ENCODE assay signal across 8 cellular contexts in genomic region chr9:136481558-136481957, GRCh38. TPM values are rescaled to one million over a fixed set of nuclear protein-coding genes. Genes with fewer than 3 reads are reported as not detected.
A peak's percentile ranks its signal among the peaks of the same experiment; 100 is the strongest.
DNase-seq lines count a peak whose midpoint lies in the region; ATAC-seq and TF ChIP-seq lines count a peak whose summit lies in the region.

No MANE protein-coding gene starts in this region.

- H3K4me3 Mint-ChIP-seq in IgD-negative memory B cell: peak overlapping the region; percentile 91 to 95 (median 92)

- TF ChIP-seq CTCF in breast epithelium (IDR thresholded peaks at IDR 0.05): no peak

- DNase-seq in breast epithelium (ENCODE audit: low spot score in 2 of 2) (no peak), epidermal melanocyte (ENCODE audit: insufficient read length, low spot score) (no peak)
- no peak for DNase-seq in stimulated activated naive CD4-positive, alpha-beta T cell (lab: John Stamatoyannopoulos, UW)

- intact Hi-C loops in breast epithelium (cut with DNase I; ENCODE audit: low total_unique reads): loop anchor here (5.0 kb wide), 1 partner anchor 1126 kb away; the partner anchor contains the start of gene ARRDC1

- peaks cover 20 to 26% (median 21%) of the 10 kb centered on the region in 3 donors for H3K4me1 Mint-ChIP-seq in IgD-negative memory B cell

- H3K27ac Mint-ChIP-seq in IgD-negative memory B cell: peak overlapping the region in 2 of 3 donors; percentile 94 to 98

- no peak for TF ChIP-seq POLR2A in breast epithelium (IDR thresholded peaks at IDR 0.05)

- H3K36me3 Mint-ChIP-seq in IgD-negative memory B cell: no peaks in the 10 kb centered on the region

- H3K79me2 ChIP-seq in ACC112 (ENCODE audit: control insufficient read depth, insufficient read depth, low read length, unreplicated experiment): peaks cover 60% of the 10 kb centered on the region

- no peak overlapping the region for H2AFZ ChIP-seq in ACC112 (ENCODE audit: low read length, unreplicated experiment)

- H3K36me3 ChIP-seq in ACC112 (ENCODE audit: insufficient read depth, low read length): peaks cover 9% of the 10 kb centered on the region
- peaks cover 2% of the 10 kb centered on the region for H3K36me3 ChIP-seq in breast epithelium
- H3K36me3 ChIP-seq in mucosa of stomach (ENCODE audit: control insufficient read depth, insufficient read depth, low read length): peaks cover 12% of the 10 kb centered on the region

- H3K27me3 ChIP-seq in ACC112 (ENCODE audit: insufficient read depth, low read length): no peaks in the 10 kb centered on the region
- no peaks in the 10 kb centered on the region for H3K27me3 ChIP-seq in breast epithelium
- H3K27me3 ChIP-seq in mucosa of stomach (ENCODE audit: control insufficient read depth, insufficient read depth, low read length): no peaks in the 10 kb centered on the region

- no peaks in the 10 kb centered on the region for H3K9me3 Mint-ChIP-seq in IgD-negative memory B cell

- H3K27me3 Mint-ChIP-seq in IgD-negative memory B cell: no peaks in the 10 kb centered on the region

- H3K4me1 ChIP-seq in ACC112 (ENCODE audit: control insufficient read depth, insufficient read depth, low read length, unreplicated experiment): peaks cover 14% of the 10 kb centered on the region
- H3K4me1 ChIP-seq in breast epithelium: peaks cover 12 to 18% of the 10 kb centered on the region in 2 donors
- H3K4me1 ChIP-seq in mucosa of stomach (ENCODE audit: control insufficient read depth, insufficient read depth, low read length): peaks cover 42% of the 10 kb centered on the region

- H3K9ac ChIP-seq in mucosa of stomach (ENCODE audit: low read length): peak overlapping the region; percentile 97

- no peaks in the 10 kb centered on the region for H3K9me3 ChIP-seq in breast epithelium
- no peaks in the 10 kb centered on the region for H3K9me3 ChIP-seq in mucosa of stomach (ENCODE audit: control insufficient read depth, low read length)

- H3K4me3 ChIP-seq in ACC112 (ENCODE audit: low read depth, low read length) (peak overlapping the region; percentile 85), breast epithelium (peak overlapping the region; percentile 73 to 98 (median 90)), mucosa of stomach (ENCODE audit: low read length) (peak overlapping the region; percentile 64)

- H3K27ac ChIP-seq in ACC112 (ENCODE audit: low read depth, low read length): peak overlapping the region; percentile 97
- H3K27ac ChIP-seq in breast epithelium: peak overlapping the region in 1 of 2 donors; percentile 99

- no peak for ATAC-seq in HG02970 (IDR thresholded peaks at IDR 0.05; ENCODE audit: low FRiP score, unreplicated experiment)
- ATAC-seq in GM18867 (IDR thresholded peaks at IDR 0.05; ENCODE audit: unreplicated experiment): no peak

RNA-seq across cellular contexts. Expression of gene SEC16A, which starts 1.3 kb away (rescaled TPM):
- polyA plus RNA-seq in IgD-negative memory B cell: 30.1 TPM
- 10 to 100 TPM; 41.9 to 55.1 (median 42.9) TPM for total RNA-seq in breast epithelium

RNA-seq across cellular contexts. Expression of gene INPP5E, which starts 41.9 kb away (rescaled TPM):
- 6.9 TPM for polyA plus RNA-seq in IgD-negative memory B cell
- total RNA-seq in breast epithelium: 1 to 10 TPM; 6.2 to 8.5 (median 8.2) TPM
